ENCODE assay signal across 8 cellular contexts in genomic region chr3:51942603-51943450, GRCh38. TPM values are rescaled to one million over a fixed set of nuclear protein-coding genes. Genes with fewer than 3 reads are reported as not detected.
DNase-seq lines count a peak whose midpoint lies in the region; ATAC-seq and TF ChIP-seq lines count a peak whose summit lies in the region.

No MANE protein-coding gene starts in this region.

- TF ChIP-seq CTCF in AG10803 (conservative IDR thresholded peaks at IDR 0.05; ENCODE audit: low read length), result no peak

- H3K9ac ChIP-seq in trophoblast cell (ENCODE audit: low read length), result peak overlapping the region; percentile 21

- no peak overlapping the region for H2BK5ac ChIP-seq in trophoblast cell (ENCODE audit: low read depth, low read length, poor library complexity)

- peak overlapping the region; percentile 80 for H3K14ac ChIP-seq in trophoblast cell (ENCODE audit: low read length)

- H3K4me1 ChIP-seq in trophoblast cell (ENCODE audit: control insufficient read depth in 1 of 2, insufficient read depth in 2 of 2, low read length in 2 of 2), result peaks cover 12 to 14% of the 10 kb centered on the region in 2 experiments

- peak overlapping the region; percentile 36 for H3K18ac ChIP-seq in trophoblast cell (ENCODE audit: low read length)

- H3K79me2 ChIP-seq in trophoblast cell (ENCODE audit: control insufficient read depth, insufficient read depth, low read length, poor library complexity), result peaks cover 4% of the 10 kb centered on the region

- H3K4me3 Mint-ChIP-seq in activated T-helper 17 cell treated with anti-CD3 and anti-CD28 coated beads, Interleukin-2, amount 50 U/mL, for 72 hours, result peak overlapping the region; percentile 81

- no peak overlapping the region for H3K27ac ChIP-seq in trophoblast cell (ENCODE audit: low read depth, low read length)

- peak overlapping the region; percentile 65 for H3K4me2 ChIP-seq in trophoblast cell (ENCODE audit: low read length)

- no peaks in the 10 kb centered on the region for H3K27me3 ChIP-seq in trophoblast cell (ENCODE audit: insufficient read depth, low read length)

- H2AK5ac ChIP-seq in trophoblast cell (ENCODE audit: low read length), result no peak overlapping the region

- peaks cover 30% of the 10 kb centered on the region for H3K36me3 Mint-ChIP-seq in activated T-helper 17 cell treated with anti-CD3 and anti-CD28 coated beads, Interleukin-2, amount 50 U/mL, for 72 hours (ENCODE audit: low read depth)

- no peaks in the 10 kb centered on the region for H3K9me3 ChIP-seq in trophoblast cell (ENCODE audit: insufficient read depth, low read depth, low read length)

- peak overlapping the region; percentile 90 for H4K8ac ChIP-seq in trophoblast cell (ENCODE audit: low read depth, low read length)

- DNase-seq in AG10803 (ENCODE audit: low read depth) (peak; percentile 69), NCI-H510A (lab: John Stamatoyannopoulos, UW) (peak; percentile 14), germinal center (ENCODE audit: low spot score) (peak; percentile 86), trophoblast cell (peak in 1 of 2 donors; percentile 12), midbrain (lab: John Stamatoyannopoulos, UW) (no peak), inferior parietal cortex (ENCODE audit: extremely low spot score) (no peak)

- peak overlapping the region; percentile 92 for H2AFZ ChIP-seq in trophoblast cell (ENCODE audit: insufficient read depth, low read length, poor library complexity)

- peaks cover 5% of the 10 kb centered on the region for H3K79me1 ChIP-seq in trophoblast cell (ENCODE audit: low read length)

- H3K27me3 Mint-ChIP-seq in activated T-helper 17 cell treated with anti-CD3 and anti-CD28 coated beads, Interleukin-2, amount 50 U/mL, for 72 hours, result no peaks in the 10 kb centered on the region

- no CpG with 5 or more reads among the region's 17 CpGs for WGBS in trophoblast cell (ENCODE audit: extremely low coverage, insufficient coverage, insufficient read length)

- H3K36me3 ChIP-seq in trophoblast cell (ENCODE audit: control insufficient read depth in 1 of 2, insufficient read depth in 2 of 2, low read length in 2 of 2), result peaks cover 5 to 6% of the 10 kb centered on the region in 2 experiments

- ATAC-seq in GM21360 (IDR thresholded peaks at IDR 0.05; ENCODE audit: unreplicated experiment), result peak; percentile 28
- peak; percentile 15 for ATAC-seq in activated T-helper 17 cell treated with anti-CD3 and anti-CD28 coated beads, Interleukin-2, amount 50 U/mL, for 72 hours (replicated peaks)

- peak overlapping the region; percentile 22 for H3K4ac ChIP-seq in trophoblast cell (ENCODE audit: low read depth, low read length)

- H3K9me3 Mint-ChIP-seq in activated T-helper 17 cell treated with anti-CD3 and anti-CD28 coated beads, Interleukin-2, amount 50 U/mL, for 72 hours, result no peaks in the 10 kb centered on the region

- peaks cover 16% of the 10 kb centered on the region for H3K4me1 Mint-ChIP-seq in activated T-helper 17 cell treated with anti-CD3 and anti-CD28 coated beads, Interleukin-2, amount 50 U/mL, for 72 hours

- H2BK12ac ChIP-seq in trophoblast cell (ENCODE audit: low read length), result no peak overlapping the region

- H4K91ac ChIP-seq in trophoblast cell (ENCODE audit: low read depth, low read length), result peak overlapping the region; percentile 64

- peak overlapping the region; percentile 55 for H4K12ac ChIP-seq in trophoblast cell (ENCODE audit: low read depth, low read length)

- peak overlapping the region; percentile 36 for H2BK120ac ChIP-seq in trophoblast cell (ENCODE audit: insufficient read depth, low read length, poor library complexity)

- H3K4me3 ChIP-seq in AG10803 (ENCODE audit: low read length), result peak overlapping the region; percentile 66
- H3K4me3 ChIP-seq in trophoblast cell (ENCODE audit: low read depth, low read length), result peak overlapping the region; percentile 60

- H3K23ac ChIP-seq in trophoblast cell (ENCODE audit: low read length), result no peak overlapping the region

- H3K27ac Mint-ChIP-seq in activated T-helper 17 cell treated with anti-CD3 and anti-CD28 coated beads, Interleukin-2, amount 50 U/mL, for 72 hours, result peak overlapping the region; percentile 85

RNA-seq across cellular contexts. Expression of gene PARP3, which starts 0.7 kb away (rescaled TPM):
- total RNA-seq in activated T-helper 17 cell treated with anti-CD3 and anti-CD28 coated beads, Interleukin-2, amount 50 U/mL, for 72 hours, result 10 to 100 TPM; 10.4 to 13.4 TPM
- 1.1 and 1.4 TPM in 2 replicates for polyA plus RNA-seq in trophoblast cell (2013)

RNA-seq across cellular contexts. Expression of gene RRP9, which starts 1.1 kb away (rescaled TPM):
- total RNA-seq in activated T-helper 17 cell treated with anti-CD3 and anti-CD28 coated beads, Interleukin-2, amount 50 U/mL, for 72 hours, result 10 to 100 TPM; 21.5 to 53.0 TPM
- polyA plus RNA-seq in trophoblast cell (2013), result 7.4 and 7.8 TPM in 2 replicates

RNA-seq across cellular contexts. Expression of gene GPR62, which starts 12.4 kb away (rescaled TPM):
- not detected for total RNA-seq in activated T-helper 17 cell treated with anti-CD3 and anti-CD28 coated beads, Interleukin-2, amount 50 U/mL, for 72 hours
- 0.01 TPM in 1 of 2 replicates, not detected in the other for polyA plus RNA-seq in trophoblast cell (2013)

RNA-seq across cellular contexts. Expression of gene PCBP4, which starts 24.4 kb away (rescaled TPM):
- 10 to 100 TPM; 16.4 to 18.5 TPM for total RNA-seq in activated T-helper 17 cell treated with anti-CD3 and anti-CD28 coated beads, Interleukin-2, amount 50 U/mL, for 72 hours
- 25.0 and 25.9 TPM in 2 replicates for polyA plus RNA-seq in trophoblast cell (2013)

RNA-seq across cellular contexts. Expression of gene ABHD14B, which starts 31.0 kb away (rescaled TPM):
- total RNA-seq in activated T-helper 17 cell treated with anti-CD3 and anti-CD28 coated beads, Interleukin-2, amount 50 U/mL, for 72 hours, result 10 to 100 TPM; 34.4 to 42.0 TPM
- polyA plus RNA-seq in trophoblast cell (2013), result 5.7 and 5.8 TPM in 2 replicates

Comparison
In these comparisons a context has a peak if more than half of its experiments do, and no peak if none do; other contexts are left out.
1. DNase-seq: peak in AG10803 (single experiment), NCI-H510A (single experiment) and germinal center (single experiment); none in midbrain (single experiment) and inferior parietal cortex (single experiment).